In genomic region chr17:40323731-40324650, GRCh38 we compare ENCODE assay signal across 9 cellular contexts. TPM values are rescaled to one million over a fixed set of nuclear protein-coding genes. Genes with fewer than 3 reads are reported as not detected.
DNase-seq lines count a peak whose midpoint lies in the region; ATAC-seq, FAIRE-seq and TF ChIP-seq lines count a peak whose summit lies in the region.
"Had no signal": no experiment of that assay in that cellular context is flagged by ENCODE, and none has a peak within 500 bp of the region (broad histone marks: within the 10 kb centered on the region; RNA-seq: fewer than 3 reads in every experiment).

No MANE protein-coding gene starts in this region.

- no peak for TF ChIP-seq POLR2A in esophagus muscularis mucosa (IDR thresholded peaks at IDR 0.05; ENCODE audit: low read depth)

- no peaks in the 10 kb centered on the region for H3K27me3 Mint-ChIP-seq in activated CD8-positive, alpha-beta T cell treated with anti-CD3 and anti-CD28 coated beads, Interleukin-2, amount 10 ng/mL, durations not matched to agents 7 days and 5 days (ENCODE audit: low read depth)
- H3K27me3 Mint-ChIP-seq in glutamatergic neuron (ENCODE audit: unreplicated experiment): peaks cover 4% of the 10 kb centered on the region

- H3K4me3 ChIP-seq in HL-60 (replicated peaks; ENCODE audit: insufficient read depth, low read length) (peak overlapping the region; percentile 19), esophagus muscularis mucosa (peak overlapping the region in 1 of 4 donors; percentile 92), small intestine (ENCODE audit: low read depth in 1 of 2, low read length in 2 of 2) (no peak overlapping the region)

- intact Hi-C loops in esophagus muscularis mucosa (cut with DNase I): no loop called here

- H3K27ac ChIP-seq in HL-60 (replicated peaks) (peak overlapping the region; percentile 98), esophagus muscularis mucosa (replicated peaks in 1 of 4) (peak overlapping the region; percentile 94 to 98 (median 96)), small intestine (ENCODE audit: low read depth in 1 of 2, low read length in 1 of 2) (peak overlapping the region; percentile 8 to 98)

- peak overlapping the region; percentile 95 for H3K4me3 Mint-ChIP-seq in activated CD8-positive, alpha-beta T cell treated with anti-CD3 and anti-CD28 coated beads, Interleukin-2, amount 10 ng/mL, durations not matched to agents 7 days and 5 days
- no peak overlapping the region for H3K4me3 Mint-ChIP-seq in glutamatergic neuron (ENCODE audit: unreplicated experiment)

- DNase-seq in HL-60 (ENCODE audit: low read depth in 1 of 2, low spot score in 1 of 2): no peak
- DNase-seq in activated CD8-positive, alpha-beta T cell treated with anti-CD3 and anti-CD28 coated beads, Interleukin-2, amount 10 ng/mL, durations not matched to agents 7 days and 5 days: peak; percentile 72
- no peak for DNase-seq in esophagus muscularis mucosa (ENCODE audit: extremely low spot score)
- DNase-seq in small intestine: no peak
- DNase-seq in kidney glomerular epithelial cell (lab: John Stamatoyannopoulos, UW): no peak
- no peak for DNase-seq in glutamatergic neuron
- no peak for DNase-seq in NCI-H526 treated with DMSO at 0.1 percent for 48 hours (lab: John Stamatoyannopoulos, UW)
- DNase-seq in NCI-H2107 treated with DMSO at 0.1 percent for 48 hours (lab: John Stamatoyannopoulos, UW; ENCODE audit: unreplicated experiment): no peak

- POLR2A ChIA-PET in activated CD8-positive, alpha-beta T cell treated with anti-CD3 and anti-CD28 coated beads, Interleukin-2, amount 10 ng/mL, durations not matched to agents 7 days and 5 days (lab: Charles Lee): interaction anchor here (1.0 to 2.7 kb wide), 5 partner anchors 10 to 25 kb away, joined by 3 to 20 read pairs (median 6); no protein-coding TSS in a partner anchor

- H3K36me3 ChIP-seq in esophagus muscularis mucosa (no peaks in the 10 kb centered on the region), small intestine (ENCODE audit: control insufficient read depth in 2 of 2, insufficient read depth in 2 of 2, low read length in 2 of 2) (no peaks in the 10 kb centered on the region)

- no peak for FAIRE-seq in small intestine (lab: Jason Lieb, UNC)

- no peaks in the 10 kb centered on the region for H3K9me3 Mint-ChIP-seq in activated CD8-positive, alpha-beta T cell treated with anti-CD3 and anti-CD28 coated beads, Interleukin-2, amount 10 ng/mL, durations not matched to agents 7 days and 5 days (ENCODE audit: insufficient read depth)
- peaks cover 2% of the 10 kb centered on the region for H3K9me3 Mint-ChIP-seq in glutamatergic neuron (ENCODE audit: unreplicated experiment)

- peaks cover 60% of the 10 kb centered on the region for H3K36me3 Mint-ChIP-seq in activated CD8-positive, alpha-beta T cell treated with anti-CD3 and anti-CD28 coated beads, Interleukin-2, amount 10 ng/mL, durations not matched to agents 7 days and 5 days (ENCODE audit: low read depth)
- no peaks in the 10 kb centered on the region for H3K36me3 Mint-ChIP-seq in glutamatergic neuron (ENCODE audit: unreplicated experiment)

- ATAC-seq in activated CD8-positive, alpha-beta T cell treated with anti-CD3 and anti-CD28 coated beads, Interleukin-2, amount 10 ng/mL, durations not matched to agents 7 days and 5 days: peak; percentile 9

- H3K9me3 ChIP-seq in esophagus muscularis mucosa: no peaks in the 10 kb centered on the region
- H3K9me3 ChIP-seq in small intestine (ENCODE audit: control insufficient read depth, low read depth): no peaks in the 10 kb centered on the region

- H3K4me1 ChIP-seq in esophagus muscularis mucosa (peaks cover 100% of the 10 kb centered on the region in 4 donors), small intestine (ENCODE audit: control insufficient read depth in 2 of 2, insufficient read depth in 1 of 2, low read depth in 1 of 2, low read length in 1 of 2) (peaks cover 18 to 42% of the 10 kb centered on the region in 2 donors)

- peaks cover 89% of the 10 kb centered on the region for H3K4me1 Mint-ChIP-seq in activated CD8-positive, alpha-beta T cell treated with anti-CD3 and anti-CD28 coated beads, Interleukin-2, amount 10 ng/mL, durations not matched to agents 7 days and 5 days (ENCODE audit: low read depth)
- H3K4me1 Mint-ChIP-seq in glutamatergic neuron (ENCODE audit: low read depth, unreplicated experiment): peaks cover 29% of the 10 kb centered on the region

- TF ChIP-seq EP300 in esophagus muscularis mucosa (IDR thresholded peaks at IDR 0.05): no peak

- no peaks in the 10 kb centered on the region for H3K27me3 ChIP-seq in HL-60 (ENCODE audit: insufficient read depth, poor library complexity, severe bottlenecking)
- H3K27me3 ChIP-seq in esophagus muscularis mucosa: no peaks in the 10 kb centered on the region
- H3K27me3 ChIP-seq in small intestine (ENCODE audit: control insufficient read depth in 2 of 2, insufficient read depth in 2 of 2, low read length in 2 of 2): no peaks in the 10 kb centered on the region

- WGBS in esophagus muscularis mucosa: 40% methylated on average over 11 of the region's 11 CpGs
- 43 to 70% (median 53%) methylated on average over 9 to 11 of the region's 11 CpGs for WGBS in small intestine, 3 donors

- CTCF ChIA-PET in activated CD8-positive, alpha-beta T cell treated with anti-CD3 and anti-CD28 coated beads, Interleukin-2, amount 10 ng/mL, durations not matched to agents 7 days and 5 days (lab: Charles Lee): interaction anchor here (1.0 to 2.2 kb wide), 6 partner anchors 9 to 216 kb away, joined by 3 to 14 read pairs (median 4); no protein-coding TSS in a partner anchor

- peak overlapping the region; percentile 98 for H3K27ac Mint-ChIP-seq in activated CD8-positive, alpha-beta T cell treated with anti-CD3 and anti-CD28 coated beads, Interleukin-2, amount 10 ng/mL, durations not matched to agents 7 days and 5 days
- no peak overlapping the region for H3K27ac Mint-ChIP-seq in glutamatergic neuron (ENCODE audit: unreplicated experiment)

- TF ChIP-seq CTCF in HL-60 (IDR thresholded peaks at IDR 0.05; ENCODE audit: insufficient read depth, low read length): no peak
- TF ChIP-seq CTCF in esophagus muscularis mucosa (IDR thresholded peaks at IDR 0.05): no peak
- TF ChIP-seq CTCF in glutamatergic neuron (IDR thresholded peaks at IDR 0.05; ENCODE audit: partially characterized antibody, unreplicated experiment): no peak

RNA-seq across cellular contexts. Expression of gene RARA, which starts 15.0 kb away (rescaled TPM):
- 10 to 100 TPM; 61.1 to 63.2 TPM for total RNA-seq in activated CD8-positive, alpha-beta T cell treated with anti-CD3 and anti-CD28 coated beads, Interleukin-2, amount 10 ng/mL, durations not matched to agents 7 days and 5 days
- 10 to 100 TPM; 26.2 to 53.5 (median 52.2) TPM for total RNA-seq in esophagus muscularis mucosa
- polyA plus RNA-seq in small intestine: 10 to 100 TPM; 28.8 to 40.7 (median 39.2) TPM
- 26.2 TPM for total RNA-seq in glutamatergic neuron (ENCODE audit: unreplicated experiment)

RNA-seq across cellular contexts. Expression of gene CDC6, which starts 36.3 kb away (rescaled TPM):
- 100 to 1,000 TPM; 103 to 110 TPM for total RNA-seq in activated CD8-positive, alpha-beta T cell treated with anti-CD3 and anti-CD28 coated beads, Interleukin-2, amount 10 ng/mL, durations not matched to agents 7 days and 5 days
- total RNA-seq in esophagus muscularis mucosa: under 1 TPM; 0.32 to 0.83 (median 0.44) TPM
- 10 to 100 TPM in 1 of 3 donors, 1 to 10 TPM in 2; 2.5 to 10.7 (median 3.8) TPM for polyA plus RNA-seq in small intestine
- total RNA-seq in glutamatergic neuron (ENCODE audit: unreplicated experiment): 4.7 TPM

RNA-seq across cellular contexts. Expression of gene GJD3, which starts 40.5 kb away (rescaled TPM):
- total RNA-seq in activated CD8-positive, alpha-beta T cell treated with anti-CD3 and anti-CD28 coated beads, Interleukin-2, amount 10 ng/mL, durations not matched to agents 7 days and 5 days: under 1 TPM in 1 of 2 experiments, not detected in 1; 0.29 TPM
- total RNA-seq in esophagus muscularis mucosa: under 1 TPM in 2 of 4 donors, not detected in 2; 0.40 to 0.50 TPM
- 1 to 10 TPM in 1 of 3 donors, not detected in 2; 1.1 TPM for polyA plus RNA-seq in small intestine
- not detected for total RNA-seq in glutamatergic neuron (ENCODE audit: unreplicated experiment)
- total RNA-seq: T-helper 1 cell treated with Interleukin-12 subunit alpha and Interleukin-12 subunit beta and Interleukin-4 antibody, amounts not matched to agents 30 ng/mL and 1 ng/mL, for 36 hours had no signal

Comparison
In these comparisons a context has a peak if more than half of its experiments do, and no peak if none do; other contexts are left out.
1. RNA of gene CDC6, which starts 36.3 kb away (total RNA-seq): 103 to 110 TPM in activated CD8-positive, alpha-beta T cell treated with anti-CD3 and anti-CD28 coated beads, Interleukin-2, amount 10 ng/mL, durations not matched to agents 7 days and 5 days; 4.7 TPM in glutamatergic neuron (single experiment) and 0.32 to 0.83 TPM in esophagus muscularis mucosa; every median in the first group is over 10 times any median in the second.
2. Peak in every context shown above with its lines, with median percentiles within 50 percentile points of each other: H3K27ac ChIP-seq.